In genomic region chr1:182127656-182128055, GRCh38 we compare ENCODE assay signal across 17 cellular contexts.
DNase-seq lines count a peak whose midpoint lies in the region; ATAC-seq and TF ChIP-seq lines count a peak whose summit lies in the region.
"Had no signal": no experiment of that assay in that cellular context is flagged by ENCODE, and none has a peak within 500 bp of the region (broad histone marks: within the 10 kb centered on the region; RNA-seq: fewer than 3 reads in every experiment).

No MANE protein-coding gene starts in this region.

- H3K27me3 Mint-ChIP-seq in GM23338 (ENCODE audit: insufficient read depth, low read depth, poor library complexity), result no peaks in the 10 kb centered on the region
- peaks cover 14% of the 10 kb centered on the region for H3K27me3 Mint-ChIP-seq in stimulated activated memory B cell treated with anti-CD40 and anti-IgM and Interleukin-4, amounts not matched to agents 10 μg/mL and 1 μg/mL and 100 μg/mL, for 72 hours

- no peak overlapping the region for H2BK12ac ChIP-seq in trophoblast cell (ENCODE audit: low read length)

- no peak overlapping the region for H2AK5ac ChIP-seq in trophoblast cell (ENCODE audit: low read length)

- no peak overlapping the region for H2BK5ac ChIP-seq in trophoblast cell (ENCODE audit: low read depth, low read length, poor library complexity)

- no peaks in the 10 kb centered on the region for H3K27me3 ChIP-seq in GM23338 (ENCODE audit: insufficient read depth)
- no peaks in the 10 kb centered on the region for H3K27me3 ChIP-seq in trophoblast cell (ENCODE audit: insufficient read depth, low read length)
- H3K27me3 ChIP-seq: BLaER1 had no signal

- H3K9me2 ChIP-seq in GM23338 (ENCODE audit: insufficient read depth), result 0 out of 2 replicates have a peak, but pooled peaks cover 15% of the 10 kb centered on the region

- H3K9me3 ChIP-seq in trophoblast cell (ENCODE audit: insufficient read depth, low read depth, low read length), result no peaks in the 10 kb centered on the region
- H3K9me3 ChIP-seq: BLaER1, Caco-2 had no signal

- H3F3A ChIP-seq in GM23338 (replicated peaks; ENCODE audit: low read depth), result no peaks in the 10 kb centered on the region

- no peak for TF ChIP-seq CTCF in GM23338 (conservative IDR thresholded peaks at IDR 0.05; ENCODE audit: low read depth in 2 of 2)

- H3K14ac ChIP-seq in trophoblast cell (ENCODE audit: low read length), result no peak overlapping the region

- H3K4me2 ChIP-seq in GM23338 (no peak overlapping the region), trophoblast cell (ENCODE audit: low read length) (no peak overlapping the region)
- H3K4me2 ChIP-seq: BLaER1 had no signal

- H3K23ac ChIP-seq in trophoblast cell (ENCODE audit: low read length), result no peak overlapping the region

- no peak for ATAC-seq in GM23338
- ATAC-seq in stimulated activated memory B cell treated with anti-CD40 and anti-IgM and Interleukin-4, amounts not matched to agents 10 μg/mL and 1 μg/mL and 100 μg/mL, for 72 hours, result peak; percentile 35
- ATAC-seq in GM21717 (IDR thresholded peaks at IDR 0.05; ENCODE audit: unreplicated experiment), result no peak
- ATAC-seq in GM21447 (IDR thresholded peaks at IDR 0.05; ENCODE audit: unreplicated experiment), result no peak
- ATAC-seq: CD8-positive, alpha-beta T cell; GM12878 had no signal

- H3K4me3 ChIP-seq in GM23338 (no peak overlapping the region), trophoblast cell (ENCODE audit: low read depth, low read length) (no peak overlapping the region)
- H3K4me3 ChIP-seq: BLaER1, GM12878 had no signal

- H2BK120ac ChIP-seq in trophoblast cell (ENCODE audit: insufficient read depth, low read length, poor library complexity), result no peak overlapping the region

- H3K79me2 ChIP-seq in GM23338 (replicated peaks; ENCODE audit: insufficient read depth), result no peaks in the 10 kb centered on the region
- H3K79me2 ChIP-seq in trophoblast cell (ENCODE audit: control insufficient read depth, insufficient read depth, low read length, poor library complexity), result no peaks in the 10 kb centered on the region

- H3K36me3 Mint-ChIP-seq in GM23338 (ENCODE audit: low read depth), result no peaks in the 10 kb centered on the region
- H3K36me3 Mint-ChIP-seq in stimulated activated memory B cell treated with anti-CD40 and anti-IgM and Interleukin-4, amounts not matched to agents 10 μg/mL and 1 μg/mL and 100 μg/mL, for 72 hours, result no peaks in the 10 kb centered on the region
- H3K36me3 Mint-ChIP-seq: CD4-positive, CD25-positive, alpha-beta regulatory T cell; CD8-positive, alpha-beta T cell had no signal

- no peak overlapping the region for H4K8ac ChIP-seq in trophoblast cell (ENCODE audit: low read depth, low read length)

- H4K20me1 ChIP-seq in GM23338 (replicated peaks; ENCODE audit: insufficient read depth), result no peaks in the 10 kb centered on the region
- H4K20me1 ChIP-seq: BLaER1 had no signal

- H3K9me3 Mint-ChIP-seq in GM23338, result no peaks in the 10 kb centered on the region
- H3K9me3 Mint-ChIP-seq in stimulated activated memory B cell treated with anti-CD40 and anti-IgM and Interleukin-4, amounts not matched to agents 10 μg/mL and 1 μg/mL and 100 μg/mL, for 72 hours, result no peaks in the 10 kb centered on the region
- H3K9me3 Mint-ChIP-seq: CD8-positive, alpha-beta T cell had no signal

- no peak overlapping the region for H3K4me3 Mint-ChIP-seq in GM23338
- H3K4me3 Mint-ChIP-seq in stimulated activated memory B cell treated with anti-CD40 and anti-IgM and Interleukin-4, amounts not matched to agents 10 μg/mL and 1 μg/mL and 100 μg/mL, for 72 hours, result no peak overlapping the region
- H3K4me3 Mint-ChIP-seq: CD4-positive, CD25-positive, alpha-beta regulatory T cell; CD8-positive, alpha-beta T cell had no signal

- no peak overlapping the region for H3K4ac ChIP-seq in trophoblast cell (ENCODE audit: low read depth, low read length)

- H3K27ac ChIP-seq in GM23338 (ENCODE audit: low read depth), result no peak overlapping the region
- H3K27ac ChIP-seq in trophoblast cell (ENCODE audit: low read depth, low read length), result no peak overlapping the region
- H3K27ac ChIP-seq: BLaER1, C4-2B had no signal

- no peak overlapping the region for H3K18ac ChIP-seq in trophoblast cell (ENCODE audit: low read length)

- H3K36me3 ChIP-seq in GM23338 (ENCODE audit: insufficient read depth), result no peaks in the 10 kb centered on the region
- no peaks in the 10 kb centered on the region for H3K36me3 ChIP-seq in trophoblast cell (ENCODE audit: control insufficient read depth in 1 of 2, insufficient read depth in 2 of 2, low read length in 2 of 2)
- H3K36me3 ChIP-seq: BLaER1 had no signal

- no peak for DNase-seq in GM23338 (ENCODE audit: low spot score)
- DNase-seq in trophoblast cell, result peak; percentile 74 to 82
- no peak for DNase-seq in midbrain (lab: John Stamatoyannopoulos, UW)
- DNase-seq: Caco-2; CD4-positive, CD25-positive, alpha-beta regulatory T cell; CD8-positive, alpha-beta T cell; DMS153; DND-41; GDM1; H7; HCEC 1CT had no signal

- H3K4me1 ChIP-seq in GM23338 (ENCODE audit: insufficient read depth) (no peaks in the 10 kb centered on the region), trophoblast cell (ENCODE audit: control insufficient read depth in 1 of 2, insufficient read depth in 2 of 2, low read length in 2 of 2) (no peaks in the 10 kb centered on the region)
- H3K4me1 ChIP-seq: BLaER1 had no signal

- H4K91ac ChIP-seq in trophoblast cell (ENCODE audit: low read depth, low read length), result no peak overlapping the region

- WGBS in trophoblast cell (ENCODE audit: extremely low coverage, insufficient coverage, insufficient read length), result no CpG with 5 or more reads among the region's 3 CpGs

- H3K9ac ChIP-seq in trophoblast cell (ENCODE audit: low read length), result no peak overlapping the region
- H3K9ac ChIP-seq: BLaER1 had no signal

- no peak overlapping the region for H3K27ac Mint-ChIP-seq in GM23338
- H3K27ac Mint-ChIP-seq in stimulated activated memory B cell treated with anti-CD40 and anti-IgM and Interleukin-4, amounts not matched to agents 10 μg/mL and 1 μg/mL and 100 μg/mL, for 72 hours, result no peak overlapping the region
- H3K27ac Mint-ChIP-seq: CD8-positive, alpha-beta T cell had no signal

- no peak overlapping the region for H4K12ac ChIP-seq in trophoblast cell (ENCODE audit: low read depth, low read length)

- peaks cover 10% of the 10 kb centered on the region for H3K4me1 Mint-ChIP-seq in GM23338
- H3K4me1 Mint-ChIP-seq in stimulated activated memory B cell treated with anti-CD40 and anti-IgM and Interleukin-4, amounts not matched to agents 10 μg/mL and 1 μg/mL and 100 μg/mL, for 72 hours, result no peaks in the 10 kb centered on the region
- H3K4me1 Mint-ChIP-seq: CD4-positive, CD25-positive, alpha-beta regulatory T cell had no signal

- H2AFZ ChIP-seq in GM23338 (peak overlapping the region; percentile 52; the same call in 1 of the 2 replicates), trophoblast cell (ENCODE audit: insufficient read depth, low read length, poor library complexity) (no peak overlapping the region)

- no peaks in the 10 kb centered on the region for H3K79me1 ChIP-seq in trophoblast cell (ENCODE audit: low read length)

TF ChIP-seq in GM23338, 12 proteins besides CTCF, POLR2A, EP300 and RAD21 (continues in another document):
- TF ChIP-seq STAT1 (IDR thresholded peaks at IDR 0.05; ENCODE audit: unreplicated experiment), result no peak
- no peak for TF ChIP-seq REST (IDR thresholded peaks at IDR 0.05; ENCODE audit: unreplicated experiment)

Comparison
In these comparisons a context has a peak if more than half of its experiments do, and no peak if none do; other contexts are left out.
1. DNase-seq: peak in trophoblast cell (2 of 2); none in GM23338 (single experiment) and midbrain (single experiment).